Comparison of ENCODE assay signal across 17 cellular contexts in genomic region chr17:42441717-42442565, GRCh38. TPM values are rescaled to one million over a fixed set of nuclear protein-coding genes. Genes with fewer than 3 reads are reported as not detected.
DNase-seq lines count a peak whose midpoint lies in the region; ATAC-seq, FAIRE-seq and TF ChIP-seq lines count a peak whose summit lies in the region.
"Had no signal": no experiment of that assay in that cellular context is flagged by ENCODE, and none has a peak within 500 bp of the region (broad histone marks: within the 10 kb centered on the region; RNA-seq: fewer than 3 reads in every experiment).

No MANE protein-coding gene starts in this region.

- TF ChIP-seq RAD21 in HepG2 (CRISPR knock-in tag; IDR thresholded peaks at IDR 0.05): no peak

- H3K27me3 Mint-ChIP-seq in activated naive CD8-positive, alpha-beta T cell treated with anti-CD3 and anti-CD28 coated beads, Interleukin-2, amount 10 ng/mL, durations not matched to agents 7 days and 5 days: peaks cover 11% of the 10 kb centered on the region
- no peaks in the 10 kb centered on the region for H3K27me3 Mint-ChIP-seq in activated naive CD8-positive, alpha-beta T cell treated with anti-CD3 and anti-CD28 coated beads for 36 hours

- in situ Hi-C loops in HepG2 (cut with HindIII; ENCODE audit: extremely low pct_ligation_motif_present, low pct_unique_long_range_greater_than_20kb): no loop called here

- peak; percentile 62 for FAIRE-seq in HepG2 (lab: Jason Lieb, UNC)

- peaks cover 6% of the 10 kb centered on the region for H3K4me1 Mint-ChIP-seq in activated naive CD8-positive, alpha-beta T cell treated with anti-CD3 and anti-CD28 coated beads, Interleukin-2, amount 10 ng/mL, durations not matched to agents 7 days and 5 days
- peaks cover 12% of the 10 kb centered on the region for H3K4me1 Mint-ChIP-seq in activated naive CD8-positive, alpha-beta T cell treated with anti-CD3 and anti-CD28 coated beads for 36 hours
- H3K4me1 Mint-ChIP-seq: nephron progenitor cell had no signal

- H3K36me3 ChIP-seq in HepG2 (replicated peaks in 1 of 2; ENCODE audit: control insufficient read depth in 1 of 2, insufficient read depth in 2 of 2, low read length in 2 of 2): no peaks in the 10 kb centered on the region
- H3K36me3 ChIP-seq: Peyer's patch, WERI-Rb-1 had no signal

- H3K79me2 ChIP-seq in HepG2 (ENCODE audit: insufficient read depth, low read length): no peaks in the 10 kb centered on the region

- no peaks in the 10 kb centered on the region for H4K20me1 ChIP-seq in HepG2 (ENCODE audit: insufficient read depth, low read length)

- no peak for DNase-seq in activated naive CD8-positive, alpha-beta T cell treated with anti-CD3 and anti-CD28 coated beads, Interleukin-2, amount 10 ng/mL, durations not matched to agents 7 days and 5 days
- DNase-seq in activated naive CD8-positive, alpha-beta T cell treated with anti-CD3 and anti-CD28 coated beads for 36 hours: no peak
- DNase-seq in UCSD-AML1 (lab: John Stamatoyannopoulos, UW; ENCODE audit: unreplicated experiment) (peak; percentile 21), HepG2 (ENCODE audit: low spot score) (peak; percentile 89), C1 segment of cervical spinal cord (lab: John Stamatoyannopoulos, UW) (no peak), NCI-H1048 (lab: John Stamatoyannopoulos, UW) (no peak)
- DNase-seq in stimulated activated naive CD8-positive, alpha-beta T cell treated with anti-CD3 and anti-CD28 coated beads, Interleukin-15, Interleukin-2, amounts not matched to agents 100 U/mL and 50 U/mL, for 24 hours: no peak
- DNase-seq: activated gamma-delta T cell treated with Interleukin-2 at 50 U/mL for 16 hours, cortex of kidney, GDM1, nephron progenitor cell, retina, substantia nigra, WERI-Rb-1 had no signal

- no peaks in the 10 kb centered on the region for H3K27me3 ChIP-seq in HepG2 (ENCODE audit: control insufficient read depth in 1 of 2, insufficient read depth in 2 of 2, low read length in 2 of 2)
- H3K27me3 ChIP-seq: Peyer's patch had no signal

- H3K9me3 Mint-ChIP-seq in activated naive CD8-positive, alpha-beta T cell treated with anti-CD3 and anti-CD28 coated beads, Interleukin-2, amount 10 ng/mL, durations not matched to agents 7 days and 5 days: no peaks in the 10 kb centered on the region
- no peaks in the 10 kb centered on the region for H3K9me3 Mint-ChIP-seq in activated naive CD8-positive, alpha-beta T cell treated with anti-CD3 and anti-CD28 coated beads for 36 hours

- TF ChIP-seq CTCF in HepG2 (CRISPR knock-in tag; IDR thresholded peaks at IDR 0.05): no peak

- TF ChIP-seq EP300 in HepG2 (IDR thresholded peaks at IDR 0.05; ENCODE audit: low read depth in 2 of 2, low read length in 2 of 2) (peak; percentile 26 to 65; a peak in 2 of 4 replicates), HepG2 (CRISPR knock-in tag; IDR thresholded peaks at IDR 0.05; ENCODE audit: borderline replicate concordance) (peak; percentile 16; the same call in 1 of the 2 replicates)

- peak overlapping the region; percentile 83 for H3K4me2 ChIP-seq in HepG2 (ENCODE audit: low read depth, low read length)

- no peaks in the 10 kb centered on the region for H3K36me3 Mint-ChIP-seq in activated naive CD8-positive, alpha-beta T cell treated with anti-CD3 and anti-CD28 coated beads, Interleukin-2, amount 10 ng/mL, durations not matched to agents 7 days and 5 days
- H3K36me3 Mint-ChIP-seq in activated naive CD8-positive, alpha-beta T cell treated with anti-CD3 and anti-CD28 coated beads for 36 hours: no peaks in the 10 kb centered on the region

- peak overlapping the region; percentile 59 for H2AFZ ChIP-seq in HepG2 (ENCODE audit: low read length)

- POLR2A ChIA-PET in activated naive CD8-positive, alpha-beta T cell treated with anti-CD3 and anti-CD28 coated beads, Interleukin-2, amount 10 ng/mL, durations not matched to agents 7 days and 5 days (lab: Charles Lee): interaction anchor here (0.6 kb wide), 1 partner anchor 15 kb away, joined by 3 read pairs; no protein-coding TSS in a partner anchor
- POLR2A ChIA-PET in HepG2 (lab: Yijun Ruan, JAX): interaction anchor here (0.8 to 1.6 kb wide), 12 partner anchors 10 to 754 kb away, joined by 3 to 11 read pairs (median 4); partner anchors contain the start of genes CAVIN1 and STAT3

- WGBS in HepG2 (ENCODE audit: low lambda C conversion rate): 6% methylated on average over 12 of the region's 12 CpGs

- peaks cover 39% of the 10 kb centered on the region for H3K4me1 ChIP-seq in HepG2 (ENCODE audit: insufficient read depth, low read length)
- H3K4me1 ChIP-seq: Peyer's patch had no signal

- peak overlapping the region; percentile 58 for H3K27ac ChIP-seq in HepG2 (ENCODE audit: extremely low read length, insufficient read depth, low read length)
- H3K27ac ChIP-seq: WERI-Rb-1 had no signal

- intact Hi-C loops in HepG2 (cut with micrococcal nuclease; ENCODE audit: unreplicated experiment): loop anchor here (1.0 kb wide), 2 partner anchors 42 to 75 kb away; no protein-coding TSS in a partner anchor

- H3K9me3 ChIP-seq in HepG2 (ENCODE audit: low read length): no peaks in the 10 kb centered on the region
- H3K9me3 ChIP-seq: Peyer's patch had no signal

- peak in 1 of 2 experiments; percentile 46; a peak in 1 of 4 replicates for TF ChIP-seq POLR2A in HepG2 (IDR thresholded peaks at IDR 0.05; ENCODE audit: insufficient read depth in 1 of 2, low read depth in 2 of 2, low read length in 2 of 2)

- peak; percentile 77 for ATAC-seq in activated naive CD8-positive, alpha-beta T cell treated with anti-CD3 and anti-CD28 coated beads, Interleukin-2, amount 10 ng/mL, durations not matched to agents 7 days and 5 days (ENCODE audit: low read depth)
- ATAC-seq in HepG2 (peak; percentile 92), GM19395 (IDR thresholded peaks at IDR 0.05; ENCODE audit: unreplicated experiment) (no peak)
- peak; percentile 32 for ATAC-seq in stimulated activated naive CD8-positive, alpha-beta T cell treated with anti-CD3 and anti-CD28 coated beads, Interleukin-15, Interleukin-2, amounts not matched to agents 100 U/mL and 50 U/mL, for 24 hours

- H3K4me3 Mint-ChIP-seq in activated naive CD8-positive, alpha-beta T cell treated with anti-CD3 and anti-CD28 coated beads, Interleukin-2, amount 10 ng/mL, durations not matched to agents 7 days and 5 days: peak overlapping the region; percentile 2
- no peak overlapping the region for H3K4me3 Mint-ChIP-seq in activated naive CD8-positive, alpha-beta T cell treated with anti-CD3 and anti-CD28 coated beads for 36 hours
- H3K4me3 Mint-ChIP-seq: nephron progenitor cell had no signal

- CTCF ChIA-PET in HepG2 (lab: Yijun Ruan, JAX; ENCODE audit: low intra/inter-chr PET ratio, low total read pairs): interaction anchor here (0.9 kb wide), 1 partner anchor 14 kb away, joined by 3 read pairs; no protein-coding TSS in a partner anchor

- H3K9ac ChIP-seq in HepG2 (ENCODE audit: insufficient read depth, low read depth, low read length): peak overlapping the region; percentile 36

- peak overlapping the region in 2 of 3 experiments; percentile 32 to 48; a peak in 4 of 6 replicates for H3K4me3 ChIP-seq in HepG2 (replicated peaks in 1 of 3; ENCODE audit: insufficient read depth in 1 of 3, low read depth in 2 of 3, low read length in 3 of 3)
- H3K4me3 ChIP-seq: lung, Peyer's patch had no signal

- BruUV-seq in HepG2 (replicated peaks; lab: Mats Ljungman, UMichigan): TSS peak; percentile 74

- H3K27ac Mint-ChIP-seq in activated naive CD8-positive, alpha-beta T cell treated with anti-CD3 and anti-CD28 coated beads, Interleukin-2, amount 10 ng/mL, durations not matched to agents 7 days and 5 days: peak overlapping the region; percentile 26
- no peak overlapping the region for H3K27ac Mint-ChIP-seq in activated naive CD8-positive, alpha-beta T cell treated with anti-CD3 and anti-CD28 coated beads for 36 hours
- H3K27ac Mint-ChIP-seq: nephron progenitor cell had no signal

RNA-seq across cellular contexts. Expression of gene ATP6V0A1, which starts 16.7 kb away (rescaled TPM):
- total RNA-seq in activated naive CD8-positive, alpha-beta T cell treated with anti-CD3 and anti-CD28 coated beads, Interleukin-2, amount 10 ng/mL, durations not matched to agents 7 days and 5 days: 1 to 10 TPM; 8.1 TPM
- 1 to 10 TPM; 3.4 to 5.6 TPM for total RNA-seq in activated naive CD8-positive, alpha-beta T cell treated with anti-CD3 and anti-CD28 coated beads for 36 hours
- total RNA-seq in HepG2 (2016; rRNA removed; fragmentation: Illumina TruSeq; extraction: Trizol): 15.9 and 27.9 TPM in 2 replicates
- 18.7 and 19.7 TPM in 2 replicates for total RNA-seq in HepG2 (2016; cell fraction: cytosol; rRNA removed; fragmentation: Illumina TruSeq; extraction: Trizol; ENCODE audit: low read depth)
- 11.1 and 28.3 TPM in 2 replicates for total RNA-seq in HepG2 (2016; cell fraction: insoluble cytoplasmic fraction; rRNA removed; fragmentation: Illumina TruSeq; extraction: Trizol)
- 8.0 and 9.2 TPM in 2 replicates for total RNA-seq in HepG2 (2016; cell fraction: membrane; rRNA removed; fragmentation: Illumina TruSeq; extraction: Trizol)
- 55.4 and 63.9 TPM in 2 replicates for total RNA-seq in HepG2 (2016; cell fraction: nucleus; rRNA removed; fragmentation: Illumina TruSeq; extraction: Trizol)
- 54.1 and 59.7 TPM in 2 replicates for polyA plus RNA-seq in HepG2 (2011; rRNA removed)
- polyA plus RNA-seq in HepG2 (2011; cell fraction: cytosol; rRNA removed): 29.1 and 30.2 TPM in 2 replicates
- 196 and 208 TPM in 2 replicates for polyA plus RNA-seq in HepG2 (2011; cell fraction: nucleus; rRNA removed)
- 32.3 and 37.4 TPM in 2 replicates for polyA plus RNA-seq in HepG2 (2012)
- 1.8 and 3.2 TPM in 2 replicates for polyA plus RNA-seq in HepG2 (2016; cell fraction: cytosol; fragmentation: Illumina TruSeq; extraction: Trizol; ENCODE audit: low read depth)
- polyA plus RNA-seq in HepG2 (2016; cell fraction: insoluble cytoplasmic fraction; fragmentation: Illumina TruSeq; extraction: Trizol; ENCODE audit: low read depth): 9.4 and 10.0 TPM in 2 replicates
- 6.0 and 6.9 TPM in 2 replicates for polyA plus RNA-seq in HepG2 (2016; cell fraction: membrane; fragmentation: Illumina TruSeq; extraction: Trizol; ENCODE audit: low read depth)
- 74.0 and 74.7 TPM in 2 replicates for polyA plus RNA-seq in HepG2 (2016; cell fraction: nucleus; fragmentation: Illumina TruSeq; extraction: Trizol; ENCODE audit: insufficient read depth, low read depth)
- 143 and 163 TPM in 2 replicates for polyA minus RNA-seq in HepG2 (2011; rRNA and poly(A)+ RNA removed; ENCODE audit: low replicate concordance)
- polyA minus RNA-seq in HepG2 (2011; cell fraction: cytosol; rRNA and poly(A)+ RNA removed): 30.3 and 36.7 TPM in 2 replicates
- polyA minus RNA-seq in HepG2 (2011; cell fraction: nucleus; rRNA and poly(A)+ RNA removed): 158 and 184 TPM in 2 replicates

RNA-seq across cellular contexts. Expression of gene CAVIN1, which starts 18.9 kb away (rescaled TPM):
- total RNA-seq in activated naive CD8-positive, alpha-beta T cell treated with anti-CD3 and anti-CD28 coated beads, Interleukin-2, amount 10 ng/mL, durations not matched to agents 7 days and 5 days: 1 to 10 TPM; 5.1 to 5.3 TPM
- total RNA-seq in activated naive CD8-positive, alpha-beta T cell treated with anti-CD3 and anti-CD28 coated beads for 36 hours: 1 to 10 TPM; 1.7 to 1.9 TPM
- 25.5 and 26.0 TPM in 2 replicates for total RNA-seq in HepG2 (2016; rRNA removed; fragmentation: Illumina TruSeq; extraction: Trizol)
- total RNA-seq in HepG2 (2016; cell fraction: cytosol; rRNA removed; fragmentation: Illumina TruSeq; extraction: Trizol; ENCODE audit: low read depth): 1.4 and 2.0 TPM in 2 replicates
- 22.2 and 26.3 TPM in 2 replicates for total RNA-seq in HepG2 (2016; cell fraction: insoluble cytoplasmic fraction; rRNA removed; fragmentation: Illumina TruSeq; extraction: Trizol)
- total RNA-seq in HepG2 (2016; cell fraction: membrane; rRNA removed; fragmentation: Illumina TruSeq; extraction: Trizol): 6.2 and 7.4 TPM in 2 replicates
- total RNA-seq in HepG2 (2016; cell fraction: nucleus; rRNA removed; fragmentation: Illumina TruSeq; extraction: Trizol): 9.9 and 11.0 TPM in 2 replicates
- 12.7 and 15.9 TPM in 2 replicates for polyA plus RNA-seq in HepG2 (2011; rRNA removed)
- 11.6 and 16.2 TPM in 2 replicates for polyA plus RNA-seq in HepG2 (2011; cell fraction: cytosol; rRNA removed)
- 5.7 and 6.0 TPM in 2 replicates for polyA plus RNA-seq in HepG2 (2011; cell fraction: nucleus; rRNA removed)
- polyA plus RNA-seq in HepG2 (2012): 5.5 and 6.9 TPM in 2 replicates
- polyA plus RNA-seq in HepG2 (2016; cell fraction: cytosol; fragmentation: Illumina TruSeq; extraction: Trizol; ENCODE audit: low read depth): 1.3 and 1.5 TPM in 2 replicates
- 27.2 and 28.7 TPM in 2 replicates for polyA plus RNA-seq in HepG2 (2016; cell fraction: insoluble cytoplasmic fraction; fragmentation: Illumina TruSeq; extraction: Trizol; ENCODE audit: low read depth)
- 3.5 and 4.2 TPM in 2 replicates for polyA plus RNA-seq in HepG2 (2016; cell fraction: membrane; fragmentation: Illumina TruSeq; extraction: Trizol; ENCODE audit: low read depth)
- 15.8 and 16.2 TPM in 2 replicates for polyA plus RNA-seq in HepG2 (2016; cell fraction: nucleus; fragmentation: Illumina TruSeq; extraction: Trizol; ENCODE audit: insufficient read depth, low read depth)
- polyA minus RNA-seq in HepG2 (2011; rRNA and poly(A)+ RNA removed; ENCODE audit: low replicate concordance): 20.8 and 64.9 TPM in 2 replicates
- 18.1 and 23.5 TPM in 2 replicates for polyA minus RNA-seq in HepG2 (2011; cell fraction: cytosol; rRNA and poly(A)+ RNA removed)
- 4.5 and 4.6 TPM in 2 replicates for polyA minus RNA-seq in HepG2 (2011; cell fraction: nucleus; rRNA and poly(A)+ RNA removed)

RNA-seq across cellular contexts. Expression of gene STAT3, which starts 53.7 kb away (rescaled TPM):
- total RNA-seq in activated naive CD8-positive, alpha-beta T cell treated with anti-CD3 and anti-CD28 coated beads, Interleukin-2, amount 10 ng/mL, durations not matched to agents 7 days and 5 days: 100 to 1,000 TPM; 128 to 131 TPM
- total RNA-seq in activated naive CD8-positive, alpha-beta T cell treated with anti-CD3 and anti-CD28 coated beads for 36 hours: 100 to 1,000 TPM; 221 to 223 TPM
- 61.8 and 82.7 TPM in 2 replicates for total RNA-seq in HepG2 (2016; rRNA removed; fragmentation: Illumina TruSeq; extraction: Trizol)
- 23.1 and 26.5 TPM in 2 replicates for total RNA-seq in HepG2 (2016; cell fraction: cytosol; rRNA removed; fragmentation: Illumina TruSeq; extraction: Trizol; ENCODE audit: low read depth)
- total RNA-seq in HepG2 (2016; cell fraction: insoluble cytoplasmic fraction; rRNA removed; fragmentation: Illumina TruSeq; extraction: Trizol): 58.0 and 68.3 TPM in 2 replicates
- 26.8 TPM in 2 replicates for total RNA-seq in HepG2 (2016; cell fraction: membrane; rRNA removed; fragmentation: Illumina TruSeq; extraction: Trizol)
- 59.3 and 64.3 TPM in 2 replicates for total RNA-seq in HepG2 (2016; cell fraction: nucleus; rRNA removed; fragmentation: Illumina TruSeq; extraction: Trizol)
- 62.4 and 65.3 TPM in 2 replicates for polyA plus RNA-seq in HepG2 (2011; rRNA removed)
- 50.3 and 62.8 TPM in 2 replicates for polyA plus RNA-seq in HepG2 (2011; cell fraction: cytosol; rRNA removed)
- polyA plus RNA-seq in HepG2 (2011; cell fraction: nucleus; rRNA removed): 68.4 and 82.3 TPM in 2 replicates
- polyA plus RNA-seq in HepG2 (2012): 46.3 and 77.9 TPM in 2 replicates
- 3.6 TPM in 2 replicates for polyA plus RNA-seq in HepG2 (2016; cell fraction: cytosol; fragmentation: Illumina TruSeq; extraction: Trizol; ENCODE audit: low read depth)
- 45.6 and 57.1 TPM in 2 replicates for polyA plus RNA-seq in HepG2 (2016; cell fraction: insoluble cytoplasmic fraction; fragmentation: Illumina TruSeq; extraction: Trizol; ENCODE audit: low read depth)
- polyA plus RNA-seq in HepG2 (2016; cell fraction: membrane; fragmentation: Illumina TruSeq; extraction: Trizol; ENCODE audit: low read depth): 8.1 and 9.5 TPM in 2 replicates
- 95.8 and 98.6 TPM in 2 replicates for polyA plus RNA-seq in HepG2 (2016; cell fraction: nucleus; fragmentation: Illumina TruSeq; extraction: Trizol; ENCODE audit: insufficient read depth, low read depth)
- 96.9 and 98.7 TPM in 2 replicates for polyA minus RNA-seq in HepG2 (2011; rRNA and poly(A)+ RNA removed; ENCODE audit: low replicate concordance)
- polyA minus RNA-seq in HepG2 (2011; cell fraction: cytosol; rRNA and poly(A)+ RNA removed): 57.9 and 75.4 TPM in 2 replicates
- 74.4 and 95.5 TPM in 2 replicates for polyA minus RNA-seq in HepG2 (2011; cell fraction: nucleus; rRNA and poly(A)+ RNA removed)

Comparison
In these comparisons a context has a peak if more than half of its experiments do, and no peak if none do; other contexts are left out.
1. DNase-seq: peak in UCSD-AML1 (single experiment) and HepG2 (single experiment); none in activated naive CD8-positive, alpha-beta T cell treated with anti-CD3 and anti-CD28 coated beads, Interleukin-2, amount 10 ng/mL, durations not matched to agents 7 days and 5 days (single experiment), activated naive CD8-positive, alpha-beta T cell treated with anti-CD3 and anti-CD28 coated beads for 36 hours (single experiment), stimulated activated naive CD8-positive, alpha-beta T cell treated with anti-CD3 and anti-CD28 coated beads, Interleukin-15, Interleukin-2, amounts not matched to agents 100 U/mL and 50 U/mL, for 24 hours (single experiment), C1 segment of cervical spinal cord (0 of 14) and NCI-H1048 (single experiment).